14 cellular contexts compared by ENCODE assay signal in genomic region chr6:90401933-90402830, GRCh38.
DNase-seq lines count a peak whose midpoint lies in the region; ATAC-seq and TF ChIP-seq lines count a peak whose summit lies in the region.
"Had no signal": no experiment of that assay in that cellular context is flagged by ENCODE, and none has a peak within 500 bp of the region (broad histone marks: within the 10 kb centered on the region; RNA-seq: fewer than 3 reads in every experiment).

No MANE protein-coding gene starts in this region.

- H3K4me3 Mint-ChIP-seq in T-cell, result peak overlapping the region; percentile 28 to 57 (median 49)
- peak overlapping the region; percentile 22 for H3K4me3 Mint-ChIP-seq in activated naive CD4-positive, alpha-beta T cell treated with anti-CD3 and anti-CD28 coated beads, Interleukin-2, amount 10 ng/mL, durations not matched to agents 7 days and 5 days
- H3K4me3 Mint-ChIP-seq in natural killer cell treated with Interleukin-12 subunit alpha and Interleukin-12 subunit beta and Interleukin-15 and Interleukin-18, amount 100 ng/mL, for 72 hours, result peak overlapping the region; percentile 50
- H3K4me3 Mint-ChIP-seq: mesothelial cell of epicardium had no signal

- no peak overlapping the region for H3K4me3 ChIP-seq in testis
- H3K4me3 ChIP-seq: esophagus squamous epithelium, right atrium auricular region, thoracic aorta had no signal

- no peaks in the 10 kb centered on the region for H3K9me3 ChIP-seq in testis
- H3K9me3 ChIP-seq: esophagus squamous epithelium, right atrium auricular region, thoracic aorta had no signal

- peak; percentile 43 to 74 (median 71) for ATAC-seq in T-cell (replicated peaks in 1 of 4)
- peak; percentile 52 to 55 for ATAC-seq in natural killer cell treated with Interleukin-12 subunit alpha and Interleukin-12 subunit beta and Interleukin-15 and Interleukin-18, amount 100 ng/mL, for 72 hours

- 87 to 90% methylated on average over 10 of the region's 10 CpGs for WGBS in testis, 2 donors

- peaks cover 4% of the 10 kb centered on the region for H3K4me1 ChIP-seq in testis
- H3K4me1 ChIP-seq: esophagus squamous epithelium had no signal

- no peaks in the 10 kb centered on the region for H3K27me3 ChIP-seq in testis
- H3K27me3 ChIP-seq: right atrium auricular region had no signal

- intact Hi-C loops in testis (cut with DNase I; ENCODE audit: low total_unique reads), result no loop called here

- POLR2A ChIA-PET in T-cell (lab: Charles Lee), result interaction anchor here in 1 of 2 donors (0.5 kb wide), 1 partner anchor 160 kb away, joined by 15 read pairs; no protein-coding TSS in a partner anchor

- H3K27ac ChIP-seq in testis, result no peak overlapping the region
- H3K27ac ChIP-seq: esophagus squamous epithelium, right atrium auricular region, thoracic aorta had no signal

- no peaks in the 10 kb centered on the region for H3K36me3 Mint-ChIP-seq in T-cell
- no peaks in the 10 kb centered on the region for H3K36me3 Mint-ChIP-seq in activated naive CD4-positive, alpha-beta T cell treated with anti-CD3 and anti-CD28 coated beads, Interleukin-2, amount 10 ng/mL, durations not matched to agents 7 days and 5 days
- no peaks in the 10 kb centered on the region for H3K36me3 Mint-ChIP-seq in natural killer cell treated with Interleukin-12 subunit alpha and Interleukin-12 subunit beta and Interleukin-15 and Interleukin-18, amount 100 ng/mL, for 72 hours
- H3K36me3 Mint-ChIP-seq: mesothelial cell of epicardium had no signal

- H3K27ac Mint-ChIP-seq in T-cell, result peak overlapping the region; percentile 91 to 92
- H3K27ac Mint-ChIP-seq in activated naive CD4-positive, alpha-beta T cell treated with anti-CD3 and anti-CD28 coated beads, Interleukin-2, amount 10 ng/mL, durations not matched to agents 7 days and 5 days, result peak overlapping the region; percentile 77
- H3K27ac Mint-ChIP-seq in natural killer cell treated with Interleukin-12 subunit alpha and Interleukin-12 subunit beta and Interleukin-15 and Interleukin-18, amount 100 ng/mL, for 72 hours, result peak overlapping the region; percentile 46 to 63

- TF ChIP-seq POLR2A in testis (IDR thresholded peaks at IDR 0.05), result no peak

- CTCF ChIA-PET in T-cell (lab: Charles Lee), result interaction anchor here (0.5 to 1.7 kb wide), 9 partner anchors 8 to 461 kb away, joined by 3 to 8 read pairs (median 4); no protein-coding TSS in a partner anchor
- CTCF ChIA-PET in activated naive CD4-positive, alpha-beta T cell treated with anti-CD3 and anti-CD28 coated beads, Interleukin-2, amount 10 ng/mL, durations not matched to agents 7 days and 5 days (lab: Charles Lee), result interaction anchor here (0.9 to 8.7 kb wide), 5 partner anchors 9 to 462 kb away, joined by 3 to 104 read pairs (median 4); no protein-coding TSS in a partner anchor

- no peaks in the 10 kb centered on the region for H3K9me3 Mint-ChIP-seq in T-cell
- no peaks in the 10 kb centered on the region for H3K9me3 Mint-ChIP-seq in activated naive CD4-positive, alpha-beta T cell treated with anti-CD3 and anti-CD28 coated beads, Interleukin-2, amount 10 ng/mL, durations not matched to agents 7 days and 5 days
- no peaks in the 10 kb centered on the region for H3K9me3 Mint-ChIP-seq in natural killer cell treated with Interleukin-12 subunit alpha and Interleukin-12 subunit beta and Interleukin-15 and Interleukin-18, amount 100 ng/mL, for 72 hours

- DNase-seq in HT1080 (ENCODE audit: low read depth) (peak; percentile 55), T-cell (peak in 26 of 34 experiments; percentile 11 to 50 (median 26)), testis (no peak), GF-D8 (lab: John Stamatoyannopoulos, UW) (no peak), DMS79 (lab: John Stamatoyannopoulos, UW) (no peak)
- DNase-seq in activated naive CD4-positive, alpha-beta T cell treated with anti-CD3 and anti-CD28 coated beads, Interleukin-2, amount 10 ng/mL, durations not matched to agents 7 days and 5 days, result peak; percentile 56
- peak; percentile 62 for DNase-seq in natural killer cell treated with Interleukin-12 subunit alpha and Interleukin-12 subunit beta and Interleukin-15 and Interleukin-18, amount 100 ng/mL, for 72 hours (ENCODE audit: low spot score)
- DNase-seq: esophagus squamous epithelium, GOT3, Karpas-422, NCI-H2081 had no signal

- H3K27me3 Mint-ChIP-seq in T-cell, result no peaks in the 10 kb centered on the region
- no peaks in the 10 kb centered on the region for H3K27me3 Mint-ChIP-seq in activated naive CD4-positive, alpha-beta T cell treated with anti-CD3 and anti-CD28 coated beads, Interleukin-2, amount 10 ng/mL, durations not matched to agents 7 days and 5 days
- peaks cover 0 to 2% of the 10 kb centered on the region in 2 donors for H3K27me3 Mint-ChIP-seq in natural killer cell treated with Interleukin-12 subunit alpha and Interleukin-12 subunit beta and Interleukin-15 and Interleukin-18, amount 100 ng/mL, for 72 hours

- no peaks in the 10 kb centered on the region for H3K36me3 ChIP-seq in testis (ENCODE audit: low read depth, missing control alignments)
- H3K36me3 ChIP-seq: esophagus squamous epithelium, right atrium auricular region, thoracic aorta had no signal

- no peak for TF ChIP-seq CTCF in testis (IDR thresholded peaks at IDR 0.05)

- H3K4me1 Mint-ChIP-seq in T-cell, result peaks cover 57 to 83% (median 78%) of the 10 kb centered on the region in 3 donors
- H3K4me1 Mint-ChIP-seq in activated naive CD4-positive, alpha-beta T cell treated with anti-CD3 and anti-CD28 coated beads, Interleukin-2, amount 10 ng/mL, durations not matched to agents 7 days and 5 days, result peaks cover 89% of the 10 kb centered on the region
- peaks cover 68 to 70% of the 10 kb centered on the region in 2 donors for H3K4me1 Mint-ChIP-seq in natural killer cell treated with Interleukin-12 subunit alpha and Interleukin-12 subunit beta and Interleukin-15 and Interleukin-18, amount 100 ng/mL, for 72 hours (ENCODE audit: low read depth in 2 of 2)

Comparison
In these comparisons a context has a peak if more than half of its experiments do, and no peak if none do; other contexts are left out.
1. DNase-seq: peak in HT1080 (single experiment), T-cell (26 of 34), activated naive CD4-positive, alpha-beta T cell treated with anti-CD3 and anti-CD28 coated beads, Interleukin-2, amount 10 ng/mL, durations not matched to agents 7 days and 5 days (single experiment) and natural killer cell treated with Interleukin-12 subunit alpha and Interleukin-12 subunit beta and Interleukin-15 and Interleukin-18, amount 100 ng/mL, for 72 hours (single experiment); none in testis (single experiment), GF-D8 (single experiment) and DMS79 (single experiment).
2. Peak in every context shown above with its lines, with median percentiles within 50 percentile points of each other: H3K27ac Mint-ChIP-seq and H3K4me3 Mint-ChIP-seq.